Comparison of ENCODE assay signal across 8 cellular contexts in genomic region chr19:19385131-19385899, GRCh38. TPM values are rescaled to one million over a fixed set of nuclear protein-coding genes. Genes with fewer than 3 reads are reported as not detected.
DNase-seq lines count a peak whose midpoint lies in the region; ATAC-seq and TF ChIP-seq lines count a peak whose summit lies in the region.

No MANE protein-coding gene starts in this region.

- TF ChIP-seq CTCF in PC-3 (conservative IDR thresholded peaks at IDR 0.05; ENCODE audit: low read depth, low read length), result no peak

- ATAC-seq in GM21717 (IDR thresholded peaks at IDR 0.05; ENCODE audit: unreplicated experiment), result peak; percentile 86
- ATAC-seq in PC-3, result peak; percentile 96

- TF ChIP-seq POLR2A in erythroblast (IDR thresholded peaks at IDR 0.05; ENCODE audit: low read length), result peak; percentile 71

- H3K27ac ChIP-seq in PC-3 (ENCODE audit: low read length) (peak overlapping the region; percentile 14; the same call in 1 of the 2 replicates), mucosa of rectum (ENCODE audit: low read depth in 2 of 2, low read length in 2 of 2) (peak overlapping the region; percentile 82 to 87)

- no peaks in the 10 kb centered on the region for H3K9me2 ChIP-seq in PC-3 (replicated peaks; ENCODE audit: low read length)

- H3K27me3 Mint-ChIP-seq in activated T-cell treated with anti-CD3 and anti-CD28 coated beads, Interleukin-2, amount 50 U/mL, for 24 hours, result no peaks in the 10 kb centered on the region

- H3K27ac Mint-ChIP-seq in activated T-cell treated with anti-CD3 and anti-CD28 coated beads, Interleukin-2, amount 50 U/mL, for 24 hours, result peak overlapping the region; percentile 87

- peaks cover 3% of the 10 kb centered on the region; the same call in 1 of the 2 replicates for H4K20me1 ChIP-seq in PC-3 (ENCODE audit: low read length)

- H3K4me1 ChIP-seq in PC-3 (ENCODE audit: insufficient read depth, low read length), result peaks cover 29% of the 10 kb centered on the region
- H3K4me1 ChIP-seq in mucosa of rectum (ENCODE audit: control insufficient read depth in 2 of 2, insufficient read depth in 2 of 2, low read length in 2 of 2), result peaks cover 36 to 43% of the 10 kb centered on the region in 2 donors

- H3K4me3 Mint-ChIP-seq in activated T-cell treated with anti-CD3 and anti-CD28 coated beads, Interleukin-2, amount 50 U/mL, for 24 hours, result peak overlapping the region; percentile 76

- H3K9me3 ChIP-seq in PC-3 (ENCODE audit: low read length) (no peaks in the 10 kb centered on the region), mucosa of rectum (ENCODE audit: control insufficient read depth in 2 of 2, low read length in 2 of 2) (no peaks in the 10 kb centered on the region)

- peaks cover 58% of the 10 kb centered on the region for H3K79me2 ChIP-seq in PC-3 (ENCODE audit: low read length)

- DNase-seq in DMS53 treated with DMSO at 0.1 percent for 48 hours (lab: John Stamatoyannopoulos, UW; ENCODE audit: unreplicated experiment) (peak; percentile 90), PC-3 (peak; percentile 99), erythroblast (lab: John Stamatoyannopoulos, UW) (peak; percentile 100)
- peak; percentile 99 for DNase-seq in Jurkat, Clone E6-1 (ENCODE audit: low read depth, low spot score)
- DNase-seq in activated T-cell treated with anti-CD3 and anti-CD28 coated beads, Interleukin-2, amount 50 U/mL, for 24 hours, result peak; percentile 100
- peak; percentile 98 to 99 for DNase-seq in stimulated activated CD8-positive, alpha-beta memory T cell treated with anti-CD3 and anti-CD28 coated beads, Interleukin-4, amount 100 ng/mL, for 4 hours (ENCODE audit: low read depth in 2 of 2, low spot score in 1 of 2)

- no TSS peak for BruUV-seq in PC-3 (replicated peaks; lab: Mats Ljungman, UMichigan)

- POLR2A ChIA-PET in PC-3 (lab: Charles Lee; ENCODE audit: unreplicated experiment), result interaction anchor here (0.6 to 1.6 kb wide), 6 partner anchors 10 to 554 kb away, joined by 3 to 18 read pairs (median 6); partner anchors contain the start of genes GATAD2A and UPF1

- peaks cover 33% of the 10 kb centered on the region for H3K36me3 Mint-ChIP-seq in activated T-cell treated with anti-CD3 and anti-CD28 coated beads, Interleukin-2, amount 50 U/mL, for 24 hours (ENCODE audit: low read depth)

- H3K9ac ChIP-seq in PC-3 (ENCODE audit: low read length), result peak overlapping the region; percentile 97
- peak overlapping the region; percentile 88 to 92 for H3K9ac ChIP-seq in mucosa of rectum (ENCODE audit: low read depth in 1 of 2, low read length in 2 of 2)

- CTCF ChIA-PET in PC-3 (lab: Charles Lee), result interaction anchor here (0.6 to 1.1 kb wide), 2 partner anchors 13 to 20 kb away, joined by 3 to 4 read pairs; partner anchors contain the start of gene GATAD2A

- intact Hi-C loops in PC-3 (cut with micrococcal nuclease), result loop anchor here (1.0 kb wide), 2 partner anchors 18 to 20 kb away; partner anchors contain the start of gene GATAD2A

- no peaks in the 10 kb centered on the region for H3K9me3 Mint-ChIP-seq in activated T-cell treated with anti-CD3 and anti-CD28 coated beads, Interleukin-2, amount 50 U/mL, for 24 hours

- peak overlapping the region; percentile 82 for H2AFZ ChIP-seq in PC-3 (ENCODE audit: low read length)

- H3K4me3 ChIP-seq in Jurkat, Clone E6-1 (ENCODE audit: low read length), result peak overlapping the region; percentile 87
- H3K4me3 ChIP-seq in PC-3 (ENCODE audit: low read length) (peak overlapping the region; percentile 100), mucosa of rectum (ENCODE audit: low read length in 2 of 2) (peak overlapping the region; percentile 81)

- H3K4me2 ChIP-seq in PC-3 (ENCODE audit: low read length), result peak overlapping the region; percentile 98

- H3K36me3 ChIP-seq in PC-3 (ENCODE audit: low read depth, low read length), result no peaks in the 10 kb centered on the region
- no peaks in the 10 kb centered on the region for H3K36me3 ChIP-seq in mucosa of rectum (ENCODE audit: control insufficient read depth in 2 of 2, insufficient read depth in 2 of 2, low read length in 2 of 2)

- H3K4me1 Mint-ChIP-seq in activated T-cell treated with anti-CD3 and anti-CD28 coated beads, Interleukin-2, amount 50 U/mL, for 24 hours (ENCODE audit: low read depth), result peaks cover 57% of the 10 kb centered on the region

- H3K27me3 ChIP-seq in PC-3 (ENCODE audit: low read length), result no peaks in the 10 kb centered on the region
- no peaks in the 10 kb centered on the region for H3K27me3 ChIP-seq in mucosa of rectum (ENCODE audit: control insufficient read depth in 2 of 2, insufficient read depth in 2 of 2, low read length in 2 of 2)

- peaks cover 5% of the 10 kb centered on the region for H3F3A ChIP-seq in PC-3 (ENCODE audit: low read length, unreplicated experiment)

RNA-seq across cellular contexts. Expression of gene GATAD2A, which starts 20.2 kb away (rescaled TPM):
- polyA plus RNA-seq in Jurkat, Clone E6-1 (2012; ENCODE audit: insufficient read depth, insufficient read length), result 44.0 TPM
- 104 and 143 TPM in 2 replicates for total RNA-seq in PC-3 (2014; rRNA removed)

Comparison
In these comparisons a context has a peak if more than half of its experiments do, and no peak if none do; other contexts are left out.
1. Peak in every context shown above with its lines: DNase-seq, ATAC-seq, H3K4me3 ChIP-seq and H3K27ac ChIP-seq.